In the genomic region with DNA sequence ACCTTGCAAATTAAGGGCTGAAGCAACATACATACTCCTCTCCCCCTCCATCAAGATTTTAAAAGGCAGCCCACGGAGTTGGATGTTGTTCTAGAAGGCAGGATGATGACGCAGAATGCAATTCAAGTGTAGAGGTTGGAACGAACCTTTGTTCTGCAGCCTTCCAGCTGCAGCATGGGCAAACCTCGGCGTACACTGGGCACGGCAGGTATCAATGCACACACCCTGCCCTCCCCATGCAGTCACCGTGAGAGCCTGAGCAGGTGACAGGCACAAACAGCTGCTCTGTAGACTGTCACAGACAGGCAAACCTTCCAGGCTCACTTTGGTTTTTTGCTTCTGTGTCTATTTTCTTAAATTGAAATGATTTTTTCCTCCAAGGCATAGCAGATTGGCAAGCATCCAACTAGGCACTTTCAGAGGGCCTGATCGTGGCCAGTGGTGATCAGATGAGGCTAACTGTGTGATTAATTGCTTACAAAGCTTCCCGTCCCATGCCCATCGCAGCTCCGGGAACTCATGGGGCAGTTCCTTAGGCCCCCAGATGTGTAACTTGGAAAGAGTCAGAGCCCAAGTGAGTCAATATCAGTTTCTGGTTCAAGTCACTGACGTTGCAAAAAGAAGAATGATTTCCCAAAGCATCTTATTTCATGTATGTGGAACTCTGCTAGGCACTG, we compare ENCODE assay signal across 8 cellular contexts.
A peak's percentile ranks its signal among the peaks of the same experiment; 100 is the strongest.
DNase-seq lines count a peak whose midpoint lies in the region; ATAC-seq and TF ChIP-seq lines count a peak whose summit lies in the region.

No MANE protein-coding gene starts in this region.

- intact Hi-C loops in ovary (cut with DNase I): loop anchor here in 1 of 4 donors (5.0 kb wide), 1 partner anchor 81 kb away; a partner anchor contains a TSS

- DNase-seq in NCI-H774 (lab: John Stamatoyannopoulos, UW): peak; percentile 81
- no peak for DNase-seq in ovary
- DNase-seq in activated gamma-delta T cell (lab: John Stamatoyannopoulos, UW): no peak
- no peak for DNase-seq in activated CD8-positive, alpha-beta memory T cell treated with anti-CD3 and anti-CD28 coated beads, Interleukin-2, amount 50 U/mL, for 4 hours

- no peaks in the 10 kb centered on the region for H3K9me3 ChIP-seq in HEK293 (ENCODE audit: control insufficient read depth, insufficient read depth, low read depth, low read length)
- H3K9me3 ChIP-seq in ovary: no peaks in the 10 kb centered on the region

- POLR2A ChIA-PET in HEK293 (lab: Yijun Ruan, JAX): no interaction called here

- H3K27me3 ChIP-seq in ovary: no peaks in the 10 kb centered on the region

- no peak for TF ChIP-seq POLR2A in ovary (IDR thresholded peaks at IDR 0.05)

- no peak for TF ChIP-seq CTCF in HEK293 (tag by site-specific recombination; IDR thresholded peaks at IDR 0.05)
- TF ChIP-seq CTCF in ovary (IDR thresholded peaks at IDR 0.05): no peak

- H3K4me3 ChIP-seq in HEK293 (ENCODE audit: low read depth, low read length) (no peak overlapping the region), ovary (no peak overlapping the region)

- H3K36me3 ChIP-seq in HEK293 (ENCODE audit: control insufficient read depth in 2 of 2, insufficient read depth in 1 of 2, low read length in 2 of 2) (no peaks in the 10 kb centered on the region), ovary (no peaks in the 10 kb centered on the region)

- no peak for ATAC-seq in GM18861 (IDR thresholded peaks at IDR 0.05; ENCODE audit: unreplicated experiment)
- no peak for ATAC-seq in HG03354 (IDR thresholded peaks at IDR 0.05; ENCODE audit: poor library complexity, severe bottlenecking, unreplicated experiment)

- TF ChIP-seq EP300 in ovary (IDR thresholded peaks at IDR 0.05): peak; percentile 55

- H3K27ac ChIP-seq in HEK293 (ENCODE audit: extremely low read depth, low read depth, low read length) (no peak overlapping the region), cingulate gyrus (ENCODE audit: low read depth, low read length) (peak overlapping the region; percentile 87), ovary (no peak overlapping the region)

- H3K4me1 ChIP-seq in HEK293 (ENCODE audit: control insufficient read depth, insufficient read depth, low read length) (peaks cover 21% of the 10 kb centered on the region), ovary (ENCODE audit: insufficient read depth) (peaks cover 24% of the 10 kb centered on the region)

- WGBS in ovary, 3 donors: 42 to 59% (median 43%) methylated on average over 12 of the region's 12 CpGs

- CTCF ChIA-PET in HEK293 (lab: Yijun Ruan, JAX): interaction anchor here (0.7 to 1.3 kb wide), 4 partner anchors 9 to 533 kb away, joined by 3 to 5 read pairs (median 3); no protein-coding TSS in a partner anchor

TF ChIP-seq in HEK293, 187 proteins besides CTCF, POLR2A, EP300 and RAD21:
- TF ChIP-seq, protein P1, sequence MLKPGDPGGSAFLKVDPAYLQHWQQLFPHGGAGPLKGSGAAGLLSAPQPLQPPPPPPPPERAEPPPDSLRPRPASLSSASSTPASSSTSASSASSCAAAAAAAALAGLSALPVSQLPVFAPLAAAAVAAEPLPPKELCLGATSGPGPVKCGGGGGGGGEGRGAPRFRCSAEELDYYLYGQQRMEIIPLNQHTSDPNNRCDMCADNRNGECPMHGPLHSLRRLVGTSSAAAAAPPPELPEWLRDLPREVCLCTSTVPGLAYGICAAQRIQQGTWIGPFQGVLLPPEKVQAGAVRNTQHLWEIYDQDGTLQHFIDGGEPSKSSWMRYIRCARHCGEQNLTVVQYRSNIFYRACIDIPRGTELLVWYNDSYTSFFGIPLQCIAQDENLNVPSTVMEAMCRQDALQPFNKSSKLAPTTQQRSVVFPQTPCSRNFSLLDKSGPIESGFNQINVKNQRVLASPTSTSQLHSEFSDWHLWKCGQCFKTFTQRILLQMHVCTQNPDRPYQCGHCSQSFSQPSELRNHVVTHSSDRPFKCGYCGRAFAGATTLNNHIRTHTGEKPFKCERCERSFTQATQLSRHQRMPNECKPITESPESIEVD (tag by site-specific recombination; IDR thresholded peaks at IDR 0.05): peak; percentile 60; the same call in 1 of the 2 replicates
- no peak for TF ChIP-seq KLF16 (tag by site-specific recombination; IDR thresholded peaks at IDR 0.05)
- TF ChIP-seq ZNF768 (tag by site-specific recombination; IDR thresholded peaks at IDR 0.05): no peak
- TF ChIP-seq ZNF560 (tag by site-specific recombination; IDR thresholded peaks at IDR 0.05; ENCODE audit: borderline replicate concordance): no peak
- TF ChIP-seq ZBTB8A (tag by site-specific recombination; IDR thresholded peaks at IDR 0.05): peak; percentile 20; the same call in 1 of the 2 replicates
- no peak for TF ChIP-seq ZNF529 (tag by site-specific recombination; IDR thresholded peaks at IDR 0.05; ENCODE audit: insufficient replicate concordance)
- TF ChIP-seq, protein P2, sequence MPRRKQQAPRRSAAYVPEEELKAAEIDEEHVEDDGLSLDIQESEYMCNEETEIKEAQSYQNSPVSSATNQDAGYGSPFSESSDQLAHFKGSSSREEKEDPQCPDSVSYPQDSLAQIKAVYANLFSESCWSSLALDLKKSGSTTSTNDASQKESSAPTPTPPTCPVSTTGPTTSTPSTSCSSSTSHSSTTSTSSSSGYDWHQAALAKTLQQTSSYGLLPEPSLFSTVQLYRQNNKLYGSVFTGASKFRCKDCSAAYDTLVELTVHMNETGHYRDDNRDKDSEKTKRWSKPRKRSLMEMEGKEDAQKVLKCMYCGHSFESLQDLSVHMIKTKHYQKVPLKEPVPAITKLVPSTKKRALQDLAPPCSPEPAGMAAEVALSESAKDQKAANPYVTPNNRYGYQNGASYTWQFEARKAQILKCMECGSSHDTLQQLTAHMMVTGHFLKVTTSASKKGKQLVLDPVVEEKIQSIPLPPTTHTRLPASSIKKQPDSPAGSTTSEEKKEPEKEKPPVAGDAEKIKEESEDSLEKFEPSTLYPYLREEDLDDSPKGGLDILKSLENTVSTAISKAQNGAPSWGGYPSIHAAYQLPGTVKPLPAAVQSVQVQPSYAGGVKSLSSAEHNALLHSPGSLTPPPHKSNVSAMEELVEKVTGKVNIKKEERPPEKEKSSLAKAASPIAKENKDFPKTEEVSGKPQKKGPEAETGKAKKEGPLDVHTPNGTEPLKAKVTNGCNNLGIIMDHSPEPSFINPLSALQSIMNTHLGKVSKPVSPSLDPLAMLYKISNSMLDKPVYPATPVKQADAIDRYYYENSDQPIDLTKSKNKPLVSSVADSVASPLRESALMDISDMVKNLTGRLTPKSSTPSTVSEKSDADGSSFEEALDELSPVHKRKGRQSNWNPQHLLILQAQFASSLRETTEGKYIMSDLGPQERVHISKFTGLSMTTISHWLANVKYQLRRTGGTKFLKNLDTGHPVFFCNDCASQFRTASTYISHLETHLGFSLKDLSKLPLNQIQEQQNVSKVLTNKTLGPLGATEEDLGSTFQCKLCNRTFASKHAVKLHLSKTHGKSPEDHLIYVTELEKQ (tag by site-specific recombination; IDR thresholded peaks at IDR 0.05; ENCODE audit: borderline replicate concordance): 0 out of 2 replicates have a peak, but pooled peaks have one; percentile 1
- TF ChIP-seq, protein P3, sequence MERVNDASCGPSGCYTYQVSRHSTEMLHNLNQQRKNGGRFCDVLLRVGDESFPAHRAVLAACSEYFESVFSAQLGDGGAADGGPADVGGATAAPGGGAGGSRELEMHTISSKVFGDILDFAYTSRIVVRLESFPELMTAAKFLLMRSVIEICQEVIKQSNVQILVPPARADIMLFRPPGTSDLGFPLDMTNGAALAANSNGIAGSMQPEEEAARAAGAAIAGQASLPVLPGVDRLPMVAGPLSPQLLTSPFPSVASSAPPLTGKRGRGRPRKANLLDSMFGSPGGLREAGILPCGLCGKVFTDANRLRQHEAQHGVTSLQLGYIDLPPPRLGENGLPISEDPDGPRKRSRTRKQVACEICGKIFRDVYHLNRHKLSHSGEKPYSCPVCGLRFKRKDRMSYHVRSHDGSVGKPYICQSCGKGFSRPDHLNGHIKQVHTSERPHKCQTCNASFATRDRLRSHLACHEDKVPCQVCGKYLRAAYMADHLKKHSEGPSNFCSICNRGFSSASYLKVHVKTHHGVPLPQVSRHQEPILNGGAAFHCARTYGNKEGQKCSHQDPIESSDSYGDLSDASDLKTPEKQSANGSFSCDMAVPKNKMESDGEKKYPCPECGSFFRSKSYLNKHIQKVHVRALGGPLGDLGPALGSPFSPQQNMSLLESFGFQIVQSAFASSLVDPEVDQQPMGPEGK (tag by site-specific recombination; IDR thresholded peaks at IDR 0.05): peak; percentile 65
- TF ChIP-seq ZFHX2 (tag by site-specific recombination; conservative IDR thresholded peaks at IDR 0.05): peak; percentile 47
- 0 out of 2 replicates have a peak, but pooled peaks have one; percentile 32 for TF ChIP-seq IKZF3 (tag by site-specific recombination; IDR thresholded peaks at IDR 0.05)
- peak; percentile 65; the same call in 1 of the 2 replicates for TF ChIP-seq ZNF600 (tag by site-specific recombination; IDR thresholded peaks at IDR 0.05)
- TF ChIP-seq FEZF1 (tag by site-specific recombination; IDR thresholded peaks at IDR 0.05): peak; percentile 36; the same call in 1 of the 2 replicates
- TF ChIP-seq ZIC2 (tag by site-specific recombination; IDR thresholded peaks at IDR 0.05): peak; percentile 87
- peak; percentile 87 for TF ChIP-seq ZBTB17 (tag by site-specific recombination; IDR thresholded peaks at IDR 0.05)
- TF ChIP-seq ZNF366 (tag by site-specific recombination; conservative IDR thresholded peaks at IDR 0.05): 0 out of 2 replicates have a peak, but pooled peaks have one; percentile 58
